In the genomic region with DNA sequence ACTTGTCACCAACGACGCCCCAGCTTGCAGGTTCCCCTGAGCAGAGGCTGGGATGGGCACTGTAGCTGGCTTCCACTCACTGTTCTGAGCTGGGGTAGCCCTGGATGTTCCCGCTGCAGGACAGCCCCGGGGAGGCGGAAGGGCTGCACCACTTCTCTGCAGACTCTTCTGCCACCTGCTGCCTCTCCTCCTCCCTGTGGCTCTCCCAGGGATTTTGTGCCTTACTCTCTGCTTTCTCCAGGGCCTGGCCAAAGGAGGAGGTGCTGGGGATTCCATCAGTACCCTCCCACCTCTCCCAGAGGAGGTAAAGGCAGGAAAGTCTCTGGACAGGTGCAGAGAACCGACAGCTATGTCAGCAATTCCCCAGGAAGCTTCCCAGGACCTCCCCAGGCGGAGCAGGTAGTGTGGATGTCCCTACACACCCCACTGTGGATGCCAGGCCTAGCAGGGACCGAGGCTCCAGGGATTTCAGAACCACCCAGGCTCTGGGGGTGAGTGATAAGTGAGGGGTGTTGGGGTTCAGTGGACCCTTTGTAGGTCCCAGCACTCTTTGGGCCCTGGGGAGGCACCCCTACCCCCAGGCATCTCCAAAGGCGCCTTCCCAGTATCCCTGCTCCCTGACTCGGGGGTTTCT, we compare ENCODE assay signal across 30 cellular contexts. TPM values are rescaled to one million over a fixed set of nuclear protein-coding genes. Genes with fewer than 3 reads are reported as not detected.
DNase-seq lines count a peak whose midpoint lies in the region; ATAC-seq, FAIRE-seq and TF ChIP-seq lines count a peak whose summit lies in the region.
"Had no signal": no experiment of that assay in that cellular context is flagged by ENCODE, and none has a peak within 500 bp of the region (broad histone marks: within the 10 kb centered on the region; RNA-seq: fewer than 3 reads in every experiment).

No MANE protein-coding gene starts in this region.

- H2AK5ac ChIP-seq in neuronal stem cell (ENCODE audit: low read depth, low read length), result peak overlapping the region; percentile 56

- intact Hi-C loops in body of pancreas (cut with DNase I) (no loop called here), tibial artery (cut with DNase I; ENCODE audit: low total_unique reads) (loop anchor here (10.0 kb wide), 1 partner anchor 194 kb away; a partner anchor contains a TSS)

- no peak overlapping the region for H3K23ac ChIP-seq in neuronal stem cell (ENCODE audit: low read depth, low read length, poor library complexity)

- TF ChIP-seq POLR2A in body of pancreas (IDR thresholded peaks at IDR 0.05), result no peak

- H3K27me3 ChIP-seq in body of pancreas (no peaks in the 10 kb centered on the region), neuronal stem cell (ENCODE audit: control insufficient read depth in 3 of 3, insufficient read depth in 3 of 3, low read depth in 1 of 3, low read length in 3 of 3) (peaks cover 0 to 32% (median 27%) of the 10 kb centered on the region in 3 experiments), tibial artery (no peaks in the 10 kb centered on the region)
- H3K27me3 ChIP-seq: breast epithelium had no signal

- no peak overlapping the region for H4K91ac ChIP-seq in neuronal stem cell (ENCODE audit: low read depth, low read length, poor library complexity)

- H3K79me1 ChIP-seq in neuronal stem cell (ENCODE audit: low read depth, low read length), result peaks cover 3% of the 10 kb centered on the region

- no peak for TF ChIP-seq CTCF in body of pancreas (IDR thresholded peaks at IDR 0.05)
- no peak for TF ChIP-seq CTCF in tibial artery (IDR thresholded peaks at IDR 0.05)

- WGBS in body of pancreas, 2 donors, result 84 to 89% methylated on average over 6 to 10 of the region's 10 CpGs
- no CpG with 5 or more reads among the region's 10 CpGs for WGBS in neuronal stem cell (ENCODE audit: extremely low coverage in 2 of 2, insufficient read length in 2 of 2, insufficient replicate concordance in 1 of 2), 2 donors

- peak overlapping the region; percentile 11 for H3K4me2 ChIP-seq in neuronal stem cell (ENCODE audit: insufficient read depth, low read length, poor library complexity, severe bottlenecking)

- no peak overlapping the region for H3K4me3 ChIP-seq in body of pancreas
- no peak overlapping the region for H3K4me3 ChIP-seq in neuronal stem cell (ENCODE audit: low read length in 2 of 2)
- H3K4me3 ChIP-seq in tibial artery, result no peak overlapping the region
- H3K4me3 ChIP-seq: breast epithelium, skin epidermis had no signal

- peak overlapping the region; percentile 4 for H3K18ac ChIP-seq in neuronal stem cell (ENCODE audit: low read length)

- no peak overlapping the region for H2AFZ ChIP-seq in neuronal stem cell (ENCODE audit: low read length)

- no peak for FAIRE-seq in GM19239 (lab: Jason Lieb, UNC)
- FAIRE-seq: kidney had no signal

- H4K8ac ChIP-seq in neuronal stem cell (ENCODE audit: low read depth, low read length), result no peak overlapping the region

- no peak overlapping the region for H2BK12ac ChIP-seq in neuronal stem cell (ENCODE audit: low read length)

- H3K27ac ChIP-seq in body of pancreas (peak overlapping the region; percentile 94 to 99 (median 98)), neuronal stem cell (replicated peaks; ENCODE audit: low read length) (no peak overlapping the region), tibial artery (peak overlapping the region; percentile 92 to 94)
- H3K27ac ChIP-seq: VCaP had no signal

- no peak overlapping the region for H2BK5ac ChIP-seq in neuronal stem cell (ENCODE audit: low read length)

- H3K9ac ChIP-seq in neuronal stem cell (ENCODE audit: low read depth, low read length, poor library complexity), result no peak overlapping the region

- no peak overlapping the region for H2BK15ac ChIP-seq in neuronal stem cell (ENCODE audit: low read length)

- H3K4me1 ChIP-seq in body of pancreas (peaks cover 68% of the 10 kb centered on the region), neuronal stem cell (ENCODE audit: control insufficient read depth in 2 of 2, insufficient read depth in 1 of 2, low read depth in 1 of 2, low read length in 2 of 2) (peaks cover 6 to 22% of the 10 kb centered on the region in 2 donors), tibial artery (peaks cover 5 to 59% (median 50%) of the 10 kb centered on the region in 4 donors)

- DNase-seq in DMS 273 (lab: John Stamatoyannopoulos, UW; ENCODE audit: unreplicated experiment), result peak; percentile 33
- DNase-seq in DMS 273 treated with DMSO at 0.1 percent for 48 hours (lab: John Stamatoyannopoulos, UW), result no peak
- DNase-seq in body of pancreas, result no peak
- DNase-seq in neuronal stem cell (ENCODE audit: low spot score), result no peak
- DNase-seq in tibial artery, result no peak
- no peak for DNase-seq in GM19239 (ENCODE audit: insufficient read length, low spot score)
- no peak for DNase-seq in midbrain (lab: John Stamatoyannopoulos, UW)
- DNase-seq: activated CD4-positive, alpha-beta T cell treated with anti-CD3 and anti-CD28 coated beads, Interleukin-2, amount 50 U/mL, for 1 hour; activated CD8-positive, alpha-beta memory T cell treated with anti-CD3 and anti-CD28 coated beads, Interleukin-2, amount 50 U/mL, for 4 hours; activated effector memory CD4-positive, alpha-beta T cell treated with Interleukin-2 at 50 U/mL for 16 hours; Calu3; foreskin fibroblast; GF-D8; kidney; natural killer cell; NCI-H1694 treated with DMSO at 0.1 percent for 48 hours; NCI-H748 treated with DMSO at 0.1 percent for 48 hours; OCI-M1; stimulated activated CD4-positive, alpha-beta T cell treated with anti-CD3 and anti-CD28 coated beads, Interleukin-2, amount 100 ng/mL, for 24 hours; stimulated activated naive CD4-positive, alpha-beta T cell treated with Interleukin-2 at 50 U/mL for 16 hours; T-helper 2 cell had no signal

- ATAC-seq in body of pancreas, result no peak
- ATAC-seq in HG03432 (IDR thresholded peaks at IDR 0.05; ENCODE audit: unreplicated experiment), result no peak
- ATAC-seq: natural killer cell had no signal

- H3K9me3 ChIP-seq in body of pancreas (no peaks in the 10 kb centered on the region), neuronal stem cell (replicated peaks in 1 of 2; ENCODE audit: control insufficient read depth in 2 of 2, insufficient read depth in 1 of 2, low read depth in 1 of 2, low read length in 2 of 2) (peaks cover 0 to 3% of the 10 kb centered on the region in 2 donors), tibial artery (no peaks in the 10 kb centered on the region)
- H3K9me3 ChIP-seq: breast epithelium had no signal

- no peak overlapping the region for H2BK120ac ChIP-seq in neuronal stem cell (ENCODE audit: low read depth, low read length)

- peaks cover 0 to 5% of the 10 kb centered on the region in 2 donors for H3K36me3 ChIP-seq in body of pancreas (replicated peaks in 1 of 2; ENCODE audit: insufficient read depth in 1 of 2, low read depth in 2 of 2)
- peaks cover 0 to 10% of the 10 kb centered on the region in 2 donors for H3K36me3 ChIP-seq in neuronal stem cell (replicated peaks in 1 of 2; ENCODE audit: control insufficient read depth in 2 of 2, insufficient read depth in 2 of 2, low read length in 2 of 2)
- peaks cover 18 to 62% (median 55%) of the 10 kb centered on the region in 3 donors for H3K36me3 ChIP-seq in tibial artery
- H3K36me3 ChIP-seq: breast epithelium had no signal

- H3K4ac ChIP-seq in neuronal stem cell (ENCODE audit: low read length), result no peak overlapping the region

- H3K14ac ChIP-seq in neuronal stem cell (ENCODE audit: low read length), result no peak overlapping the region

RNA-seq across cellular contexts. Expression of a gene that starts 11.3 kb away (rescaled TPM):
- total RNA-seq in body of pancreas, result 10 to 100 TPM in 1 of 2 donors, 1 to 10 TPM in 1; 7.0 to 19.1 TPM
- polyA plus RNA-seq in neuronal stem cell (2013, experiment 1 of 2), result 5.8 TPM
- 6.1 TPM for polyA plus RNA-seq in neuronal stem cell (2013, experiment 2 of 2)

RNA-seq across cellular contexts. Expression of a gene that starts 24.3 kb away (rescaled TPM):
- total RNA-seq in body of pancreas, result not detected
- not detected for polyA plus RNA-seq in neuronal stem cell (2013, experiment 1 of 2)
- polyA plus RNA-seq in neuronal stem cell (2013, experiment 2 of 2), result not detected
- total RNA-seq: A172, breast epithelium, Calu3, dermis microvascular lymphatic vessel endothelial cell, kidney, natural killer cell, SK-MEL-5, urinary bladder had no signal
- polyA plus RNA-seq: BJ, urinary bladder had no signal

RNA-seq across cellular contexts. Expression of a gene that starts 37.4 kb away (rescaled TPM):
- total RNA-seq in body of pancreas, result not detected
- polyA plus RNA-seq in neuronal stem cell (2013, experiment 1 of 2), result not detected
- not detected for polyA plus RNA-seq in neuronal stem cell (2013, experiment 2 of 2)
- total RNA-seq: A172, breast epithelium, Calu3, dermis microvascular lymphatic vessel endothelial cell, kidney, natural killer cell, urinary bladder had no signal
- polyA plus RNA-seq: BJ, urinary bladder had no signal

RNA-seq across cellular contexts. Expression of a gene that starts 47.5 kb away (rescaled TPM):
- not detected for total RNA-seq in body of pancreas
- polyA plus RNA-seq in neuronal stem cell (2013, experiment 1 of 2), result not detected
- polyA plus RNA-seq in neuronal stem cell (2013, experiment 2 of 2), result not detected
- total RNA-seq: A172, breast epithelium, Calu3, dermis microvascular lymphatic vessel endothelial cell, kidney, natural killer cell, SK-MEL-5, urinary bladder had no signal
- polyA plus RNA-seq: BJ, urinary bladder had no signal
